In genomic region chr7:55271069-55271468, GRCh38 we compare ENCODE assay signal across 1 cellular context.
TF ChIP-seq lines count a peak whose summit lies in the region.

No MANE protein-coding gene starts in this region.

TF ChIP-seq in GM23338, 12 proteins besides CTCF, POLR2A, EP300 and RAD21 (continued from another document):
- no peak for TF ChIP-seq REST (IDR thresholded peaks at IDR 0.05; ENCODE audit: unreplicated experiment)
- no peak for TF ChIP-seq EZH2 (IDR thresholded peaks at IDR 0.05; ENCODE audit: low read depth, unreplicated experiment)
- TF ChIP-seq ZNF462 (CRISPR knock-in tag; IDR thresholded peaks at IDR 0.05) = no peak
- no peak for TF ChIP-seq POLR2AphosphoS5 (IDR thresholded peaks at IDR 0.05; ENCODE audit: low read depth)
- no peak for TF ChIP-seq CREB1 (CRISPR knock-in tag; IDR thresholded peaks at IDR 0.05; ENCODE audit: low read depth)
- no peak for TF ChIP-seq STAT1 (IDR thresholded peaks at IDR 0.05; ENCODE audit: unreplicated experiment)
- no peak for TF ChIP-seq ZNF331 (CRISPR knock-in tag; IDR thresholded peaks at IDR 0.05; ENCODE audit: low read depth)
